Comparison of ENCODE assay signal across 11 cellular contexts in the genomic region with DNA sequence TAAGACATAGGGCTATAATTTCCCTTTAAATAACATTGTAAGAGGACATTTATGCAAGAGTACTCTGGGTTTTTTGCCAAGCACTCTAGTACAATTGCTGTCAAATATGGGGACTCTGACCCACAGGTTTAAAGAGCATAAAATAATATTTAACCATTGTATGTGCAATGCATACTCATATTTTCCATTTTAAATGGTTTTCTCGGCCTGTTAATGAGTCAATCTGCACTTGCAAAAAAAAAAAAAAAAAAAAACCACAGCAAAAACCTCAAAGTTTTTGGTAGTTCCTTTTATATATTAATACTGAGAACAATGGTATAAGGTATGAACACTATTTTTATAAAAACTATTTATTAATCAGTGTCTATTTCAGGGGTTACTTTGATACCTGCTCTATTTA.
DNase-seq lines count a peak whose midpoint lies in the region; ATAC-seq and TF ChIP-seq lines count a peak whose summit lies in the region.
"Had no signal": no experiment of that assay in that cellular context is flagged by ENCODE, and none has a peak within 500 bp of the region (broad histone marks: within the 10 kb centered on the region; RNA-seq: fewer than 3 reads in every experiment).

No MANE protein-coding gene starts in this region.

- peak; percentile 27 to 48 for ATAC-seq in activated naive CD4-positive, alpha-beta T cell treated with anti-CD3 and anti-CD28 coated beads, Interleukin-2, amount 50 U/mL, for 72 hours
- ATAC-seq in HG02885 (IDR thresholded peaks at IDR 0.05; ENCODE audit: poor library complexity, unreplicated experiment), result peak; percentile 58
- ATAC-seq in stimulated activated naive CD8-positive, alpha-beta T cell treated with anti-CD3 and anti-CD28 coated beads, Interleukin-15, amount 100 ng/mL, for 72 hours, result peak; percentile 55

- no peaks in the 10 kb centered on the region for H3K79me2 ChIP-seq in neural progenitor cell (ENCODE audit: low read depth)

- no peak overlapping the region for H2BK120ac ChIP-seq in neuronal stem cell (ENCODE audit: low read depth, low read length)

- H3K4me2 ChIP-seq in neural progenitor cell (no peak overlapping the region), neuronal stem cell (ENCODE audit: insufficient read depth, low read length, poor library complexity, severe bottlenecking) (no peak overlapping the region)

- H3K9ac ChIP-seq in neural progenitor cell (no peak overlapping the region), neuronal stem cell (ENCODE audit: low read depth, low read length, poor library complexity) (no peak overlapping the region)

- H2BK12ac ChIP-seq in neuronal stem cell (ENCODE audit: low read length), result no peak overlapping the region

- peak overlapping the region in 1 of 2 donors; percentile 29 for H3K4me3 Mint-ChIP-seq in stimulated activated naive CD8-positive, alpha-beta T cell treated with anti-CD3 and anti-CD28 coated beads, Interleukin-15, amount 100 ng/mL, for 72 hours
- no peak overlapping the region for H3K4me3 Mint-ChIP-seq in neural progenitor cell

- no peak overlapping the region for H4K8ac ChIP-seq in neuronal stem cell (ENCODE audit: low read depth, low read length)

- no peak overlapping the region for H3K27ac ChIP-seq in neural progenitor cell
- H3K27ac ChIP-seq in sigmoid colon, result no peak overlapping the region
- no peak overlapping the region for H3K27ac ChIP-seq in neuronal stem cell (replicated peaks; ENCODE audit: low read length)
- H3K27ac ChIP-seq: testis had no signal

- H3K79me1 ChIP-seq in neuronal stem cell (ENCODE audit: low read depth, low read length), result no peaks in the 10 kb centered on the region

- H3K23ac ChIP-seq in neuronal stem cell (ENCODE audit: low read depth, low read length, poor library complexity), result no peak overlapping the region

- intact Hi-C loops in sigmoid colon (cut with DNase I), result no loop called here

- H3K14ac ChIP-seq in neuronal stem cell (ENCODE audit: low read length), result no peak overlapping the region

- no peaks in the 10 kb centered on the region for H3K27me3 Mint-ChIP-seq in stimulated activated naive CD8-positive, alpha-beta T cell treated with anti-CD3 and anti-CD28 coated beads, Interleukin-15, amount 100 ng/mL, for 72 hours
- H3K27me3 Mint-ChIP-seq in neural progenitor cell (ENCODE audit: insufficient read depth, low read depth), result no peaks in the 10 kb centered on the region

- H2AK5ac ChIP-seq in neuronal stem cell (ENCODE audit: low read depth, low read length), result no peak overlapping the region

- H2AFZ ChIP-seq in neural progenitor cell (replicated peaks) (no peak overlapping the region), neuronal stem cell (ENCODE audit: low read length) (no peak overlapping the region)

- H3K9me3 ChIP-seq in neural progenitor cell (ENCODE audit: low read depth) (no peaks in the 10 kb centered on the region), sigmoid colon (peaks cover 0 to 3% (median 0%) of the 10 kb centered on the region in 4 donors), neuronal stem cell (replicated peaks in 1 of 2; ENCODE audit: control insufficient read depth in 2 of 2, insufficient read depth in 1 of 2, low read depth in 1 of 2, low read length in 2 of 2) (no peaks in the 10 kb centered on the region)
- H3K9me3 ChIP-seq: testis had no signal

- H3K36me3 ChIP-seq in neural progenitor cell, result no peaks in the 10 kb centered on the region
- H3K36me3 ChIP-seq in sigmoid colon, result no peaks in the 10 kb centered on the region
- H3K36me3 ChIP-seq in neuronal stem cell (replicated peaks in 1 of 2; ENCODE audit: control insufficient read depth in 2 of 2, insufficient read depth in 2 of 2, low read length in 2 of 2), result no peaks in the 10 kb centered on the region

- H2BK5ac ChIP-seq in neuronal stem cell (ENCODE audit: low read length), result no peak overlapping the region

- peak overlapping the region; percentile 48 to 86 for H3K27ac Mint-ChIP-seq in activated naive CD4-positive, alpha-beta T cell treated with anti-CD3 and anti-CD28 coated beads, Interleukin-2, amount 50 U/mL, for 72 hours
- peak overlapping the region in 1 of 2 donors; percentile 93 for H3K27ac Mint-ChIP-seq in stimulated activated naive CD8-positive, alpha-beta T cell treated with anti-CD3 and anti-CD28 coated beads, Interleukin-15, amount 100 ng/mL, for 72 hours
- H3K27ac Mint-ChIP-seq in neural progenitor cell, result no peak overlapping the region

- H4K91ac ChIP-seq in neuronal stem cell (ENCODE audit: low read depth, low read length, poor library complexity), result no peak overlapping the region

- H3K27me3 ChIP-seq in neural progenitor cell (no peaks in the 10 kb centered on the region), sigmoid colon (no peaks in the 10 kb centered on the region), neuronal stem cell (ENCODE audit: control insufficient read depth in 3 of 3, insufficient read depth in 3 of 3, low read depth in 1 of 3, low read length in 3 of 3) (peaks cover 0 to 3% (median 0%) of the 10 kb centered on the region in 3 experiments)
- H3K27me3 ChIP-seq: testis had no signal

- H3K4me1 ChIP-seq in neural progenitor cell, result peaks cover 4% of the 10 kb centered on the region
- no peaks in the 10 kb centered on the region for H3K4me1 ChIP-seq in sigmoid colon
- H3K4me1 ChIP-seq in neuronal stem cell (ENCODE audit: control insufficient read depth in 2 of 2, insufficient read depth in 1 of 2, low read depth in 1 of 2, low read length in 2 of 2), result no peaks in the 10 kb centered on the region
- H3K4me1 ChIP-seq: testis had no signal

- H3K4ac ChIP-seq in neuronal stem cell (ENCODE audit: low read length), result no peak overlapping the region

- H3F3A ChIP-seq in neural progenitor cell (ENCODE audit: low read depth), result no peaks in the 10 kb centered on the region

- H3K4me3 ChIP-seq in neural progenitor cell (no peak overlapping the region), sigmoid colon (no peak overlapping the region), neuronal stem cell (ENCODE audit: low read length in 2 of 2) (no peak overlapping the region)
- H3K4me3 ChIP-seq: lung, skin epidermis, testis had no signal

- H4K20me1 ChIP-seq in neural progenitor cell (ENCODE audit: low read depth), result no peaks in the 10 kb centered on the region

- DNase-seq in activated naive CD4-positive, alpha-beta T cell treated with anti-CD3 and anti-CD28 coated beads, Interleukin-2, amount 50 U/mL, for 72 hours (ENCODE audit: low spot score in 2 of 2), result no peak
- DNase-seq in activated naive CD4-positive, alpha-beta T cell treated with Interleukin-2 at 50 U/mL for 16 hours, result no peak
- DNase-seq in NOMO-1 treated with DMSO at 0.1 percent for 48 hours (lab: John Stamatoyannopoulos, UW; ENCODE audit: unreplicated experiment), result peak; percentile 73
- no peak for DNase-seq in stimulated activated naive CD8-positive, alpha-beta T cell treated with anti-CD3 and anti-CD28 coated beads, Interleukin-15, amount 100 ng/mL, for 72 hours
- DNase-seq in neural progenitor cell (ENCODE audit: low spot score), result no peak
- DNase-seq in sigmoid colon, result no peak
- DNase-seq in neuronal stem cell (ENCODE audit: low spot score), result no peak
- DNase-seq: testis had no signal

- 4 to 20% methylated on average over 1 of the region's 1 CpG for WGBS in sigmoid colon, 2 donors
- no CpG with 5 or more reads among the region's 1 CpG for WGBS in neuronal stem cell (ENCODE audit: extremely low coverage in 2 of 2, insufficient read length in 2 of 2, insufficient replicate concordance in 1 of 2), 2 donors

- peaks cover 74% of the 10 kb centered on the region for H3K4me1 Mint-ChIP-seq in stimulated activated naive CD8-positive, alpha-beta T cell treated with anti-CD3 and anti-CD28 coated beads, Interleukin-15, amount 100 ng/mL, for 72 hours
- no peaks in the 10 kb centered on the region for H3K4me1 Mint-ChIP-seq in neural progenitor cell

- no peak for TF ChIP-seq EP300 in sigmoid colon (IDR thresholded peaks at IDR 0.05)

- no peak overlapping the region for H2BK15ac ChIP-seq in neuronal stem cell (ENCODE audit: low read length)

- peaks cover 6 to 13% of the 10 kb centered on the region in 2 donors for H3K36me3 Mint-ChIP-seq in activated naive CD4-positive, alpha-beta T cell treated with anti-CD3 and anti-CD28 coated beads, Interleukin-2, amount 50 U/mL, for 72 hours
- no peaks in the 10 kb centered on the region for H3K36me3 Mint-ChIP-seq in neural progenitor cell

- peaks cover 5 to 6% of the 10 kb centered on the region in 2 donors for H3K9me3 Mint-ChIP-seq in activated naive CD4-positive, alpha-beta T cell treated with anti-CD3 and anti-CD28 coated beads, Interleukin-2, amount 50 U/mL, for 72 hours
- peaks cover 0 to 6% of the 10 kb centered on the region in 2 donors for H3K9me3 Mint-ChIP-seq in stimulated activated naive CD8-positive, alpha-beta T cell treated with anti-CD3 and anti-CD28 coated beads, Interleukin-15, amount 100 ng/mL, for 72 hours
- no peaks in the 10 kb centered on the region for H3K9me3 Mint-ChIP-seq in neural progenitor cell

- TF ChIP-seq POLR2A in sigmoid colon (IDR thresholded peaks at IDR 0.05), result no peak

- H3K18ac ChIP-seq in neuronal stem cell (ENCODE audit: low read length), result no peak overlapping the region

- TF ChIP-seq CTCF in neural progenitor cell (IDR thresholded peaks at IDR 0.05) (no peak), sigmoid colon (IDR thresholded peaks at IDR 0.05) (no peak)
